2 cellular contexts compared by ENCODE assay signal in genomic region chr16:4339455-4339854, GRCh38.
TF ChIP-seq lines count a peak whose summit lies in the region.

No MANE protein-coding gene starts in this region.

TF ChIP-seq in A549, 52 proteins besides CTCF, POLR2A, EP300 and RAD21:
- TF ChIP-seq PBX3 (IDR thresholded peaks at IDR 0.05) (no peak), GATA3 (IDR thresholded peaks at IDR 0.05; ENCODE audit: borderline replicate concordance) (0 out of 2 replicates have a peak, but pooled peaks have one; percentile 3)

TF ChIP-seq in IMR-90, 13 proteins besides CTCF, POLR2A, EP300 and RAD21:
- TF ChIP-seq MAFK (IDR thresholded peaks at IDR 0.05; ENCODE audit: low read depth, low read length) (no peak), RCOR1 (IDR thresholded peaks at IDR 0.05; ENCODE audit: insufficient replicate concordance, low read length) (no peak)
